Comparison of ENCODE assay signal across 9 cellular contexts in genomic region chr14:22814945-22815713, GRCh38. TPM values are rescaled to one million over a fixed set of nuclear protein-coding genes. Genes with fewer than 3 reads are reported as not detected.
DNase-seq lines count a peak whose midpoint lies in the region; ATAC-seq and TF ChIP-seq lines count a peak whose summit lies in the region.
"Had no signal": no experiment of that assay in that cellular context is flagged by ENCODE, and none has a peak within 500 bp of the region (broad histone marks: within the 10 kb centered on the region; RNA-seq: fewer than 3 reads in every experiment).

Gene SLC7A7 (minus strand): TSS chr14:22815435. CDS start chr14:22813398, 2,037 bp downstream.

- TF ChIP-seq CTCF in activated B cell treated with CpG ODN at 0.5 μM for 24 hours (IDR thresholded peaks at IDR 0.05) = no peak
- TF ChIP-seq CTCF in GM10248 (IDR thresholded peaks at IDR 0.05; ENCODE audit: control extremely low read depth, extremely low read depth, low read depth, missing control alignments) = no peak

- H3K4me3 ChIP-seq in subcutaneous abdominal adipose tissue (ENCODE audit: low read depth in 1 of 5, low read length in 5 of 5) = peak within 1 kb of the TSS in 4 of 5 donors; percentile 11 to 34 (median 14)

- H3K27me3 Mint-ChIP-seq in activated B cell treated with CpG ODN at 0.5 μM for 24 hours = no peaks in the 10 kb centered on the region

- POLR2A ChIA-PET in activated B cell treated with CpG ODN at 0.5 μM for 24 hours (lab: Charles Lee) (interaction anchor here (2.3 to 5.0 kb wide), 2 partner anchors 8 to 12 kb away, joined by 9 to 69 read pairs; no protein-coding TSS in a partner anchor), GM10248 (lab: Yijun Ruan, JAX) (interaction anchor here (0.5 to 0.6 kb wide), 2 partner anchors 9 to 164 kb away, joined by 4 to 5 read pairs; no protein-coding TSS in a partner anchor)

- peak within 1 kb of the TSS in 1 of 5 donors; percentile 14 for H3K9ac ChIP-seq in subcutaneous abdominal adipose tissue (ENCODE audit: low read length in 5 of 5)

- no peaks in the 10 kb centered on the region for H3K9me3 Mint-ChIP-seq in activated B cell treated with CpG ODN at 0.5 μM for 24 hours
- H3K9me3 Mint-ChIP-seq: activated CD4-positive, alpha-beta T cell treated with anti-CD3 and anti-CD28 coated beads, Interleukin-2, amount 10 ng/mL, durations not matched to agents 24 days and 14 days had no signal

- H3K36me3 ChIP-seq in subcutaneous abdominal adipose tissue (ENCODE audit: control insufficient read depth in 5 of 5, insufficient read depth in 5 of 5, low read length in 5 of 5) = peaks cover 0 to 7% (median 0%) of the 10 kb centered on the region in 5 donors

- CTCF ChIA-PET in activated B cell treated with CpG ODN at 0.5 μM for 24 hours (lab: Charles Lee) (interaction anchor here (1.3 to 1.7 kb wide), 2 partner anchors 8 to 245 kb away, joined by 4 to 5 read pairs; no protein-coding TSS in a partner anchor), GM10248 (lab: Yijun Ruan, JAX) (interaction anchor here (1.1 to 14.9 kb wide), 3 partner anchors 9 to 40 kb away, joined by 7 to 262 read pairs (median 7); no protein-coding TSS in a partner anchor)

- intact Hi-C loops in activated B cell treated with CpG ODN at 0.5 μM for 24 hours (cut with micrococcal nuclease) (no loop called here), left colon (cut with DNase I, micrococcal nuclease) (no loop called here)

- H3K4me1 Mint-ChIP-seq in activated B cell treated with CpG ODN at 0.5 μM for 24 hours = peaks cover 82% of the 10 kb centered on the region

- H3K9me3 ChIP-seq in subcutaneous abdominal adipose tissue (ENCODE audit: control insufficient read depth in 5 of 5, low read length in 5 of 5) = no peaks in the 10 kb centered on the region

- H3K36me3 Mint-ChIP-seq in activated B cell treated with CpG ODN at 0.5 μM for 24 hours (ENCODE audit: low read depth) = no peaks in the 10 kb centered on the region

- peak within 1 kb of the TSS; percentile 91 for H3K27ac Mint-ChIP-seq in activated B cell treated with CpG ODN at 0.5 μM for 24 hours
- H3K27ac Mint-ChIP-seq: activated CD4-positive, alpha-beta T cell treated with anti-CD3 and anti-CD28 coated beads, Interleukin-2, amount 10 ng/mL, durations not matched to agents 24 days and 14 days had no signal

- peak within 1 kb of the TSS; percentile 11 for H3K27ac ChIP-seq in subcutaneous abdominal adipose tissue (ENCODE audit: low read depth, low read length)

- ATAC-seq in activated B cell treated with CpG ODN at 0.5 μM for 24 hours (ENCODE audit: low read depth) = no peak
- peak; percentile 76 for ATAC-seq in left colon
- ATAC-seq in GM21528 (IDR thresholded peaks at IDR 0.05; ENCODE audit: low FRiP score, unreplicated experiment) = no peak

- H3K4me3 Mint-ChIP-seq in activated B cell treated with CpG ODN at 0.5 μM for 24 hours = peak within 1 kb of the TSS; percentile 52
- H3K4me3 Mint-ChIP-seq: activated CD4-positive, alpha-beta T cell treated with anti-CD3 and anti-CD28 coated beads, Interleukin-2, amount 10 ng/mL, durations not matched to agents 24 days and 14 days had no signal

- DNase-seq in HT-29 (ENCODE audit: low spot score) (peak; percentile 55), activated B cell treated with CpG ODN at 0.5 μM for 24 hours (no peak), left colon (peak in 1 of 2 donors; percentile 19), GM10248 (ENCODE audit: extremely low spot score) (no peak), NCI-H526 treated with DMSO at 0.1 percent for 48 hours (lab: John Stamatoyannopoulos, UW) (no peak)
- no peak for DNase-seq in activated effector memory CD4-positive, alpha-beta T cell treated with anti-CD3 and anti-CD28 coated beads, Interleukin-2, amount 50 U/mL, for 16 hours
- DNase-seq: activated CD4-positive, alpha-beta T cell treated with anti-CD3 and anti-CD28 coated beads, Interleukin-2, amount 10 ng/mL, durations not matched to agents 24 days and 14 days had no signal

- peaks cover 5 to 26% (median 18%) of the 10 kb centered on the region in 5 donors for H3K4me1 ChIP-seq in subcutaneous abdominal adipose tissue (ENCODE audit: control insufficient read depth in 5 of 5, insufficient read depth in 5 of 5, low read length in 5 of 5)

- H3K27me3 ChIP-seq in subcutaneous abdominal adipose tissue (ENCODE audit: control insufficient read depth in 5 of 5, insufficient read depth in 4 of 5, low read length in 5 of 5) = peaks cover 0 to 7% (median 2%) of the 10 kb centered on the region in 5 donors

RNA-seq across cellular contexts. Expression of gene SLC7A7, which starts in this region (rescaled TPM):
- total RNA-seq in HT-29 (2014; rRNA removed; shearing (Covaris generic)) = 12.2 and 13.6 TPM in 2 replicates
- 30.8 and 33.7 TPM in 2 replicates for total RNA-seq in activated B cell treated with CpG ODN at 0.5 μM for 24 hours
- total RNA-seq in left colon = 10 to 100 TPM in 1 of 2 donors, 1 to 10 TPM in 1; 8.4 to 17.4 TPM
- total RNA-seq: activated CD4-positive, alpha-beta T cell treated with anti-CD3 and anti-CD28 coated beads, Interleukin-2, amount 10 ng/mL, durations not matched to agents 24 days and 14 days had no signal
